1 cellular context compared by ENCODE assay signal in genomic region chr1:45998218-45998617, GRCh38.
TF ChIP-seq lines count a peak whose summit lies in the region.

No MANE protein-coding gene starts in this region.

TF ChIP-seq in HCT116, 20 proteins besides CTCF, POLR2A, EP300 and RAD21 (continued from another document):
- TF ChIP-seq ZBTB33 (IDR thresholded peaks at IDR 0.05; ENCODE audit: extremely low read depth, insufficient replicate concordance, low read length) (no peak), REST (IDR thresholded peaks at IDR 0.05; ENCODE audit: low read depth) (no peak), CEBPB (IDR thresholded peaks at IDR 0.05; ENCODE audit: low read depth) (no peak), POLR2AphosphoS5 (IDR thresholded peaks at IDR 0.05; ENCODE audit: low read depth, low read length) (no peak), ZNF274 (IDR thresholded peaks at IDR 0.05; ENCODE audit: low read depth, low read length) (no peak)
